Comparison of ENCODE assay signal across 8 cellular contexts in the genomic region with DNA sequence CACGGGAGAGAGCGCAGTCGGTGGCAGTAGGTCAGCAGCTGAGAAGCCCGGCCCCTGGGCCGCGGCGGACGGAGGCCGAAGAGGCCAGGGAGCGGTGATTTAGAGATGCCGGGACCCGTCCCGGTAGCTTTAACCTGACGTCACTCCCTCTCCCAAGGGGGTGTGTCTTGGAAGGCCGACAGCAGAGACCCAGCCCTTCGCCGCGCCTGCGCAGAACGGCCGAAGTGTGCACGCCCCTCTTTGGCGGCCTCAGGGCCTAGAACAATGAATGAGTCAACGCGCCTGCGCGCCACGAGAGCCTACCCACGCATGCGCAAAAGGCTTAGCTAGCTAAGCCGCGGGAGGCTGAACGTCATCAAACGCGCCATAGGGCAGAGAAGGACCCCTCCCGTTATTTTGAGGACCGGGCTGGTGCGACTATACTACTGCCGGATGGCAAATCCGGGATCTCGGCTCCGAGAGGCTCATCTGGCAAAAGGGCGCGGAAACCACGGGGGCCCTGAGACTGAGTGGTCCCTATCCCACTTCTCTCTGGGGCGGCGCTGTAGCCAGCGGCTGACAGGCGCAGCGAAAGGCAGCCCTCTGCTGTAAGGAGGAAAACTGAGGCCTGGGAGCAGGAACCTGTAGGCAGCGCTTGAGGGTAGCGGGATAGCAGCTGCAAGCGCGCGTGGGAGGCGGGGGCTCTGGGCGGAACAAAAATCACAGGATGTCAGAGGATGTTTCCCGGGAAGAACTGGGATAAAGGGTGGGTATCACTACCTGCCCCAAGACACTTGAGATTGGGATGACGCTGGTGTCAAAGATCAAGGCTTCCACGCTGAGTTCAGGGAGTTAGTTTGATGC. TPM values are rescaled to one million over a fixed set of nuclear protein-coding genes. Genes with fewer than 3 reads are reported as not detected.
DNase-seq lines count a peak whose midpoint lies in the region; ATAC-seq, FAIRE-seq and TF ChIP-seq lines count a peak whose summit lies in the region.

A gene with protein sequence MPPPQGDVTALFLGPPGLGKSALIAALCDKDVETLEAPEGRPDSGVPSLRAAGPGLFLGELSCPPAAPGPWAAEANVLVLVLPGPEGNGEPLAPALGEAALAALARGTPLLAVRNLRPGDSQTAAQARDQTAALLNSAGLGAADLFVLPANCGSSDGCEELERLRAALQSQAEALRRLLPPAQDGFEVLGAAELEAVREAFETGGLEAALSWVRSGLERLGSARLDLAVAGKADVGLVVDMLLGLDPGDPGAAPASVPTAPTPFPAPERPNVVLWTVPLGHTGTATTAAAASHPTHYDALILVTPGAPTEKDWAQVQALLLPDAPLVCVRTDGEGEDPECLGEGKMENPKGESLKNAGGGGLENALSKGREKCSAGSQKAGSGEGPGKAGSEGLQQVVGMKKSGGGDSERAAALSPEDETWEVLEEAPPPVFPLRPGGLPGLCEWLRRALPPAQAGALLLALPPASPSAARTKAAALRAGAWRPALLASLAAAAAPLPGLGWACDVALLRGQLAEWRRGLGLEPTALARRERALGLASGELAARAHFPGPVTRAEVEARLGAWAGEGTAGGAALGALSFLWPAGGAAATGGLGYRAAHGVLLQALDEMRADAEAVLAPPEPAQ (minus strand): TSS at position 136 of the 843 bp plus-strand sequence. CDS start 796 bp downstream, outside the sequence.
A gene with protein sequence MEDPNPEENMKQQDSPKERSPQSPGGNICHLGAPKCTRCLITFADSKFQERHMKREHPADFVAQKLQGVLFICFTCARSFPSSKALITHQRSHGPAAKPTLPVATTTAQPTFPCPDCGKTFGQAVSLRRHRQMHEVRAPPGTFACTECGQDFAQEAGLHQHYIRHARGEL (plus strand): TSS at position 597 of the 843 bp plus-strand sequence. CDS start 514 bp downstream, outside the sequence.

- H3K27ac ChIP-seq in H1 (ENCODE audit: low read depth, low read length) = peak within 1 kb of the TSS; percentile 97

- TF ChIP-seq EP300 in H1 (IDR thresholded peaks at IDR 0.05; ENCODE audit: borderline replicate concordance in 1 of 2, low read depth in 2 of 2, low read length in 2 of 2) = no peak

- TF ChIP-seq RAD21 in H1 (IDR thresholded peaks at IDR 0.05 in 1 of 2, conservative IDR thresholded peaks at IDR 0.05 in 1 of 2; ENCODE audit: low read depth in 2 of 2, low read length in 2 of 2) = peak; percentile 4 to 32; a peak in 2 of 4 replicates

- no peak within 1 kb of the TSS for H3K4ac ChIP-seq in H1 (replicated peaks; ENCODE audit: insufficient read length, low read depth, low read length)

- no peak within 1 kb of the TSS for H3K23ac ChIP-seq in H1 (ENCODE audit: insufficient read length)

- peak within 1 kb of the TSS; percentile 61; the same call in 1 of the 2 replicates for H2AK5ac ChIP-seq in H1 (ENCODE audit: low read depth, low read length)

- POLR2A ChIA-PET in H1 (lab: Charles Lee; ENCODE audit: partially characterized antibody) = interaction anchor here (0.8 to 3.9 kb wide), 15 partner anchors 10 to 72 kb away, joined by 3 to 36 read pairs (median 4); partner anchors contain the start of genes PINLYP, XRCC1 and ZNF575

- peaks cover 6% of the 10 kb centered on the region for H3K36me3 Mint-ChIP-seq in activated CD8-positive, alpha-beta memory T cell treated with anti-CD3 and anti-CD28 coated beads, Interleukin-2, amount 10 ng/mL, durations not matched to agents 7 days and 5 days
- H3K36me3 Mint-ChIP-seq in memory B cell = peaks cover 3% of the 10 kb centered on the region

- H3K27me3 ChIP-seq in NT2/D1 (ENCODE audit: insufficient read depth, insufficient read length) (no peaks in the 10 kb centered on the region), H1 (replicated peaks in 1 of 4; ENCODE audit: control insufficient read depth in 3 of 4, extremely low read depth in 1 of 4, insufficient read depth in 3 of 4, low read length in 3 of 4) (no peaks in the 10 kb centered on the region)

- H2AFZ ChIP-seq in H1 (ENCODE audit: low read length) = peak within 1 kb of the TSS; percentile 93; the same call in 1 of the 2 replicates

- H3K4me2 ChIP-seq in H1 (ENCODE audit: insufficient read depth in 1 of 2, low read depth in 2 of 2, low read length in 2 of 2) = peak within 1 kb of the TSS; percentile 89 to 98

- no peak within 1 kb of the TSS; the same call in 1 of the 2 replicates for H2BK12ac ChIP-seq in H1 (ENCODE audit: low read depth, low read length)

- peaks cover 0 to 3% of the 10 kb centered on the region in 2 experiments for H4K20me1 ChIP-seq in H1 (replicated peaks in 1 of 2; ENCODE audit: control insufficient read depth in 1 of 2, insufficient read depth in 2 of 2, low read length in 2 of 2)

- peak within 1 kb of the TSS; percentile 97 for H4K8ac ChIP-seq in H1 (ENCODE audit: extremely low read depth, insufficient read depth, low read length)

- CTCF ChIA-PET in activated CD8-positive, alpha-beta memory T cell treated with anti-CD3 and anti-CD28 coated beads, Interleukin-2, amount 10 ng/mL, durations not matched to agents 7 days and 5 days (lab: Charles Lee) = interaction anchor here (0.5 to 6.4 kb wide), 20 partner anchors 14 to 1272 kb away, joined by 3 to 173 read pairs (median 10); partner anchors contain the start of genes ETHE1, PHLDB3, PINLYP and XRCC1
- CTCF ChIA-PET in H1 (lab: Charles Lee; ENCODE audit: partially characterized antibody) = interaction anchor here (0.6 to 6.5 kb wide), 14 partner anchors 9 to 285 kb away, joined by 3 to 92 read pairs (median 17); partner anchors contain the start of genes ETHE1 and ZNF575

- no peaks in the 10 kb centered on the region for H3K27me3 Mint-ChIP-seq in activated CD8-positive, alpha-beta memory T cell treated with anti-CD3 and anti-CD28 coated beads, Interleukin-2, amount 10 ng/mL, durations not matched to agents 7 days and 5 days
- H3K27me3 Mint-ChIP-seq in memory B cell = no peaks in the 10 kb centered on the region

- no peaks in the 10 kb centered on the region for H3K9me3 ChIP-seq in NT2/D1 (ENCODE audit: insufficient read depth, low read length)
- no peaks in the 10 kb centered on the region for H3K9me3 ChIP-seq in H1 (ENCODE audit: insufficient read depth in 2 of 2, low read depth in 1 of 2, low read length in 1 of 2)

- H4K5ac ChIP-seq in H1 (ENCODE audit: insufficient read length, low read depth, low read length) = peak within 1 kb of the TSS; percentile 77

- peaks cover 5% of the 10 kb centered on the region for H3K4me1 ChIP-seq in NT2/D1 (ENCODE audit: insufficient read depth, insufficient read length)
- peaks cover 2 to 6% (median 3%) of the 10 kb centered on the region in 4 experiments; a peak in 6 of 7 replicates for H3K4me1 ChIP-seq in H1 (replicated peaks in 1 of 4; ENCODE audit: control insufficient read depth in 3 of 4, insufficient read depth in 4 of 4, low read length in 3 of 4)

- H3K4me3 Mint-ChIP-seq in activated CD8-positive, alpha-beta memory T cell treated with anti-CD3 and anti-CD28 coated beads, Interleukin-2, amount 10 ng/mL, durations not matched to agents 7 days and 5 days = peak within 1 kb of the TSS; percentile 94
- H3K4me3 Mint-ChIP-seq in memory B cell = peak within 1 kb of the TSS; percentile 95

- peak; percentile 100 for DNase-seq in COR-L47 (lab: John Stamatoyannopoulos, UW)
- peak; percentile 89 to 100 (median 100) for DNase-seq in HUDEP-2 (lab: John Stamatoyannopoulos, UW; ENCODE audit: unreplicated experiment in 76 of 76)
- peak; percentile 97 for DNase-seq in NT2/D1 (ENCODE audit: low read depth, low spot score)
- peak; percentile 100 for DNase-seq in activated CD8-positive, alpha-beta memory T cell treated with anti-CD3 and anti-CD28 coated beads, Interleukin-2, amount 10 ng/mL, durations not matched to agents 7 days and 5 days
- peak; percentile 100 for DNase-seq in H1 (ENCODE audit: low read depth in 1 of 2, low spot score in 2 of 2)
- peak; percentile 100 for DNase-seq in memory B cell (ENCODE audit: low spot score in 2 of 2)
- DNase-seq in stimulated activated CD8-positive, alpha-beta memory T cell treated with anti-CD3 and anti-CD28 coated beads, Interleukin-12 subunit alpha, Interleukin-12 subunit beta, amount 100 ng/mL, for 24 hours (ENCODE audit: extremely low read depth) = peak; percentile 100

- FAIRE-seq in H1 (lab: Jason Lieb, UNC) = peak; percentile 89

- H3K4me3 ChIP-seq in NT2/D1 (ENCODE audit: insufficient read length, low read depth) = peak within 1 kb of the TSS; percentile 79
- H3K4me3 ChIP-seq in H1 (ENCODE audit: extremely low read depth in 1 of 4, insufficient read depth in 2 of 4, low read depth in 3 of 4, low read length in 4 of 4) = peak within 1 kb of the TSS; percentile 79 to 90 (median 86)

- peaks cover 16% of the 10 kb centered on the region; the same call in 1 of the 2 replicates for H3K23me2 ChIP-seq in H1 (ENCODE audit: low read depth, low read length)

- H3K79me1 ChIP-seq in H1 (ENCODE audit: low read depth, low read length) = peaks cover 7% of the 10 kb centered on the region

- H3K4me1 Mint-ChIP-seq in activated CD8-positive, alpha-beta memory T cell treated with anti-CD3 and anti-CD28 coated beads, Interleukin-2, amount 10 ng/mL, durations not matched to agents 7 days and 5 days = peaks cover 29% of the 10 kb centered on the region
- H3K4me1 Mint-ChIP-seq in memory B cell = peaks cover 30% of the 10 kb centered on the region

- H3K79me2 ChIP-seq in H1 (ENCODE audit: control insufficient read depth in 1 of 2, insufficient read depth in 2 of 2, low read length in 2 of 2) = peaks cover 5 to 20% of the 10 kb centered on the region in 2 experiments

- H4K91ac ChIP-seq in H1 (replicated peaks; ENCODE audit: insufficient read length, low read length) = no peak within 1 kb of the TSS

- H3K18ac ChIP-seq in H1 (ENCODE audit: extremely low read depth, low read length) = peak within 1 kb of the TSS; percentile 78

- no peak within 1 kb of the TSS for H2BK20ac ChIP-seq in H1 (ENCODE audit: low read length)

- peak within 1 kb of the TSS; percentile 90 for H2BK5ac ChIP-seq in H1 (ENCODE audit: low read depth, low read length)

- no peak within 1 kb of the TSS for H2BK120ac ChIP-seq in H1 (replicated peaks; ENCODE audit: low read depth, low read length)

- WGBS in H1 (ENCODE audit: extremely low coverage in 1 of 2, insufficient coverage in 1 of 2, insufficient read length in 1 of 2, insufficient replicate concordance in 2 of 2, low coverage in 1 of 2, low lambda C conversion rate in 2 of 2, missing lambda C conversion rate in 1 of 2), 2 experiments = 1% methylated on average over 60 of the region's 60 CpGs; no CpG with 5 or more reads in 1 of the 2 experiments

- TF ChIP-seq CTCF in H1 (IDR thresholded peaks at IDR 0.05; ENCODE audit: control extremely low read depth in 1 of 3, insufficient read depth in 1 of 3, low read depth in 1 of 3, low read length in 3 of 3) = peak in 2 of 3 experiments; percentile 3 to 7; a peak in 1 of 4 replicates

- no peaks in the 10 kb centered on the region for H3K9me3 Mint-ChIP-seq in activated CD8-positive, alpha-beta memory T cell treated with anti-CD3 and anti-CD28 coated beads, Interleukin-2, amount 10 ng/mL, durations not matched to agents 7 days and 5 days (ENCODE audit: low read depth)
- no peaks in the 10 kb centered on the region for H3K9me3 Mint-ChIP-seq in memory B cell

- H3K9ac ChIP-seq in NT2/D1 (ENCODE audit: insufficient read length, low read depth) (peak within 1 kb of the TSS; percentile 88), H1 (replicated peaks in 1 of 4; ENCODE audit: extremely low read depth in 1 of 4, low read depth in 3 of 4, low read length in 3 of 4) (peak within 1 kb of the TSS; percentile 60 to 94 (median 86))

- H2BK15ac ChIP-seq in H1 (ENCODE audit: low read length) = peak within 1 kb of the TSS; percentile 63; the same call in 1 of the 2 replicates

- peak within 1 kb of the TSS; percentile 56 for H3K56ac ChIP-seq in H1 (replicated peaks; ENCODE audit: insufficient read length, low read depth, low read length)

- TF ChIP-seq POLR2A in H1 (IDR thresholded peaks at IDR 0.05; ENCODE audit: control extremely low read depth in 1 of 2, low read depth in 2 of 2, low read length in 2 of 2) = peak in 1 of 2 experiments; percentile 66; a peak in 2 of 3 replicates

- H3K36me3 ChIP-seq in NT2/D1 (ENCODE audit: insufficient read depth, insufficient read length, low read length) (peaks cover 61% of the 10 kb centered on the region), H1 (ENCODE audit: control insufficient read depth in 2 of 4, insufficient read depth in 4 of 4, low read length in 3 of 4) (peaks cover 5 to 21% (median 12%) of the 10 kb centered on the region in 4 experiments; a peak in 6 of 8 replicates)

- ATAC-seq in GM21381 (IDR thresholded peaks at IDR 0.05; ENCODE audit: unreplicated experiment) (peak; percentile 78), memory B cell (ENCODE audit: low read depth) (peak; percentile 81)
- ATAC-seq in activated CD8-positive, alpha-beta memory T cell treated with anti-CD3 and anti-CD28 coated beads, Interleukin-2, amount 10 ng/mL, durations not matched to agents 7 days and 5 days = peak; percentile 88

- H3K14ac ChIP-seq in H1 (ENCODE audit: insufficient read length) = no peak within 1 kb of the TSS

- H3K27ac Mint-ChIP-seq in activated CD8-positive, alpha-beta memory T cell treated with anti-CD3 and anti-CD28 coated beads, Interleukin-2, amount 10 ng/mL, durations not matched to agents 7 days and 5 days = peak within 1 kb of the TSS; percentile 90
- H3K27ac Mint-ChIP-seq in memory B cell = peak within 1 kb of the TSS; percentile 100

RNA-seq across cellular contexts. Expression of the first gene that starts in this region (rescaled TPM):
- total RNA-seq in activated CD8-positive, alpha-beta memory T cell treated with anti-CD3 and anti-CD28 coated beads, Interleukin-2, amount 10 ng/mL, durations not matched to agents 7 days and 5 days = 10 to 100 TPM; 12.9 to 23.0 TPM
- 39.9 and 42.9 TPM in 2 replicates for total RNA-seq in H1 (2021; fragmentation: NEBNext Ultra II Directional; extraction: Animal tissue kit (Norgen Biotek cat#: 25700))
- 10.5 and 16.0 TPM in 2 replicates for polyA plus RNA-seq in H1 (2011; rRNA removed)
- polyA plus RNA-seq in H1 (2011; cell fraction: cytosol; rRNA removed) = 12.3 TPM
- 10.5 TPM for polyA plus RNA-seq in H1 (2011; cell fraction: nucleus; rRNA removed)
- polyA plus RNA-seq in H1 (2012, experiment 1 of 2) = 10.0 to 13.4 TPM (median 10.7 TPM) in 4 replicates
- 10.2 TPM for polyA plus RNA-seq in H1 (2012, experiment 2 of 2)
- 10.4 TPM for polyA plus RNA-seq in H1 (2013, experiment 1 of 2)
- 10.1 TPM for polyA plus RNA-seq in H1 (2013, experiment 2 of 2)
- 26.8 and 27.9 TPM in 2 replicates for polyA minus RNA-seq in H1 (2011; rRNA and poly(A)+ RNA removed)
- 15.3 TPM for polyA minus RNA-seq in H1 (2011; cell fraction: cytosol; rRNA and poly(A)+ RNA removed)
- 9.8 TPM for polyA minus RNA-seq in H1 (2011; cell fraction: nucleus; rRNA and poly(A)+ RNA removed)

RNA-seq across cellular contexts. Expression of the second gene that starts in this region (rescaled TPM):
- total RNA-seq in activated CD8-positive, alpha-beta memory T cell treated with anti-CD3 and anti-CD28 coated beads, Interleukin-2, amount 10 ng/mL, durations not matched to agents 7 days and 5 days = 10 to 100 TPM; 18.6 to 21.3 TPM
- total RNA-seq in H1 (2021; fragmentation: NEBNext Ultra II Directional; extraction: Animal tissue kit (Norgen Biotek cat#: 25700)) = 13.6 and 14.7 TPM in 2 replicates
- 32.4 and 35.9 TPM in 2 replicates for polyA plus RNA-seq in H1 (2011; rRNA removed)
- 22.3 TPM for polyA plus RNA-seq in H1 (2011; cell fraction: cytosol; rRNA removed)
- 19.5 TPM for polyA plus RNA-seq in H1 (2011; cell fraction: nucleus; rRNA removed)
- polyA plus RNA-seq in H1 (2012, experiment 1 of 2) = 11.7 to 16.0 TPM (median 13.6 TPM) in 4 replicates
- 18.5 TPM for polyA plus RNA-seq in H1 (2012, experiment 2 of 2)
- polyA plus RNA-seq in H1 (2013, experiment 1 of 2) = 17.0 TPM
- 17.1 TPM for polyA plus RNA-seq in H1 (2013, experiment 2 of 2)
- 10.6 and 11.2 TPM in 2 replicates for polyA minus RNA-seq in H1 (2011; rRNA and poly(A)+ RNA removed)
- 4.4 TPM for polyA minus RNA-seq in H1 (2011; cell fraction: cytosol; rRNA and poly(A)+ RNA removed)
- polyA minus RNA-seq in H1 (2011; cell fraction: nucleus; rRNA and poly(A)+ RNA removed) = 11.5 TPM

Comparison
In these comparisons a context has a peak if more than half of its experiments do, and no peak if none do; other contexts are left out.
1. Peak in every context shown above with its lines: DNase-seq, ATAC-seq, H3K4me3 ChIP-seq and H3K27ac ChIP-seq.